In the genomic region with DNA sequence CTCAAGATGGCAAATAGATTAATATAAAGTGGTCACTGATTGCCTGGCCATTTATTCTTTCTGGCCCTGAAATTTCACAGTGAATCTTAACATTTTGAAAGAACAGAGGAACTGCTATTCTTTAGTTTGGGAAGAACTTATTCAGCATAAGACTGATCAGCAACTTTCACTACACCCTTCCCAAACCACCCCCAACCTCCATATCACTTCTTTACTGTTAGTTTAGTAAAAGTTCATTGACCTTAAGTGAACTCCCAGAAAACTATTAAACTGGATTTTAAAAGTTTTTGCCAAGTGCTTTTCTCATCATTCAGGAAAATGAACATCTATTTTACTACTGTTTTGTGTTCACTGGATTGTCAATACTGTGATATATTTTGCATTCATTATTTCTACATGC, we compare ENCODE assay signal across 1 cellular context.
TF ChIP-seq lines count a peak whose summit lies in the region.

No MANE protein-coding gene starts in this region.

TF ChIP-seq in K562, 482 proteins besides CTCF, POLR2A, EP300 and RAD21 (continued from another document):
- TF ChIP-seq, protein P1, sequence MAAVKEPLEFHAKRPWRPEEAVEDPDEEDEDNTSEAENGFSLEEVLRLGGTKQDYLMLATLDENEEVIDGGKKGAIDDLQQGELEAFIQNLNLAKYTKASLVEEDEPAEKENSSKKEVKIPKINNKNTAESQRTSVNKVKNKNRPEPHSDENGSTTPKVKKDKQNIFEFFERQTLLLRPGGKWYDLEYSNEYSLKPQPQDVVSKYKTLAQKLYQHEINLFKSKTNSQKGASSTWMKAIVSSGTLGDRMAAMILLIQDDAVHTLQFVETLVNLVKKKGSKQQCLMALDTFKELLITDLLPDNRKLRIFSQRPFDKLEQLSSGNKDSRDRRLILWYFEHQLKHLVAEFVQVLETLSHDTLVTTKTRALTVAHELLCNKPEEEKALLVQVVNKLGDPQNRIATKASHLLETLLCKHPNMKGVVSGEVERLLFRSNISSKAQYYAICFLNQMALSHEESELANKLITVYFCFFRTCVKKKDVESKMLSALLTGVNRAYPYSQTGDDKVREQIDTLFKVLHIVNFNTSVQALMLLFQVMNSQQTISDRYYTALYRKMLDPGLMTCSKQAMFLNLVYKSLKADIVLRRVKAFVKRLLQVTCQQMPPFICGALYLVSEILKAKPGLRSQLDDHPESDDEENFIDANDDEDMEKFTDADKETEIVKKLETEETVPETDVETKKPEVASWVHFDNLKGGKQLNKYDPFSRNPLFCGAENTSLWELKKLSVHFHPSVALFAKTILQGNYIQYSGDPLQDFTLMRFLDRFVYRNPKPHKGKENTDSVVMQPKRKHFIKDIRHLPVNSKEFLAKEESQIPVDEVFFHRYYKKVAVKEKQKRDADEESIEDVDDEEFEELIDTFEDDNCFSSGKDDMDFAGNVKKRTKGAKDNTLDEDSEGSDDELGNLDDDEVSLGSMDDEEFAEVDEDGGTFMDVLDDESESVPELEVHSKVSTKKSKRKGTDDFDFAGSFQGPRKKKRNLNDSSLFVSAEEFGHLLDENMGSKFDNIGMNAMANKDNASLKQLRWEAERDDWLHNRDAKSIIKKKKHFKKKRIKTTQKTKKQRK (IDR thresholded peaks at IDR 0.05; ENCODE audit: borderline replicate concordance, low read depth, low read length): no peak
- no peak for TF ChIP-seq ZNF23 (CRISPR knock-in tag; IDR thresholded peaks at IDR 0.05)
- TF ChIP-seq NUFIP1 (IDR thresholded peaks at IDR 0.05; ENCODE audit: partially characterized antibody): no peak
- TF ChIP-seq GABPB2 (CRISPR knock-in tag; conservative IDR thresholded peaks at IDR 0.05): no peak
- TF ChIP-seq FUS (optimal IDR thresholded peaks at IDR 0.05; ENCODE audit: low read depth, low read length): no peak
- TF ChIP-seq MEF2D (tag; conservative IDR thresholded peaks at IDR 0.05; ENCODE audit: low read depth): no peak
